Comparison of ENCODE assay signal across 9 cellular contexts in genomic region chr17:36849871-36850348, GRCh38.
DNase-seq lines count a peak whose midpoint lies in the region; ATAC-seq, FAIRE-seq and TF ChIP-seq lines count a peak whose summit lies in the region.
"Had no signal": no experiment of that assay in that cellular context is flagged by ENCODE, and none has a peak within 500 bp of the region (broad histone marks: within the 10 kb centered on the region; RNA-seq: fewer than 3 reads in every experiment).

No MANE protein-coding gene starts in this region.

- BruUV-seq in Panc1 (replicated peaks; lab: Mats Ljungman, UMichigan): no TSS peak

- TF ChIP-seq CTCF in Panc1 (IDR thresholded peaks at IDR 0.05) (no peak), pancreas (IDR thresholded peaks at IDR 0.05) (no peak)

- CTCF ChIA-PET in Panc1 (lab: Charles Lee): no interaction called here

- H3K9me3 ChIP-seq in Panc1 (ENCODE audit: control insufficient read depth, insufficient read depth, low read depth, low read length) (no peaks in the 10 kb centered on the region), pancreas (no peaks in the 10 kb centered on the region)

- H3K27me3 ChIP-seq in Panc1 (ENCODE audit: control insufficient read depth, insufficient read depth, low read length) (no peaks in the 10 kb centered on the region), pancreas (no peaks in the 10 kb centered on the region)

- DNase-seq in GM18507 (ENCODE audit: extremely low spot score, insufficient read length, low read depth): peak; percentile 30
- peak; percentile 5 for DNase-seq in Panc1 (ENCODE audit: low read depth, low spot score)
- DNase-seq in dedifferentiated amniotic fluid mesenchymal stem cell (ENCODE audit: extremely low spot score): peak; percentile 21
- DNase-seq in stimulated activated CD4-positive, alpha-beta T cell treated with anti-CD3 and anti-CD28 coated beads, Interleukin-2, amount 100 ng/mL, for 48 hours: peak; percentile 43 to 48
- no peak for DNase-seq in pancreas
- DNase-seq in left cardiac atrium: no peak
- DNase-seq: cortex of kidney had no signal

- H3K27ac ChIP-seq in Panc1 (ENCODE audit: low read length) (no peak overlapping the region), pancreas (no peak overlapping the region)

- H3K36me3 ChIP-seq in Panc1 (ENCODE audit: control insufficient read depth, insufficient read depth, low read length) (no peaks in the 10 kb centered on the region), pancreas (no peaks in the 10 kb centered on the region)

- POLR2A ChIA-PET in Panc1 (lab: Charles Lee): no interaction called here

- FAIRE-seq in GM18507 (lab: Jason Lieb, UNC) (no peak), pancreas (lab: Jason Lieb, UNC) (no peak)

- ATAC-seq in Panc1: peak; percentile 32; the same call in 1 of the 2 replicates
- no peak for ATAC-seq in pancreas
- ATAC-seq in GM21825 (IDR thresholded peaks at IDR 0.05; ENCODE audit: unreplicated experiment): no peak
- ATAC-seq in left cardiac atrium: no peak
- no peak for ATAC-seq in GM21619 (IDR thresholded peaks at IDR 0.05; ENCODE audit: unreplicated experiment)

- WGBS in pancreas, 2 donors: 60 to 63% methylated on average over 9 of the region's 9 CpGs

- in situ Hi-C loops in Panc1 (cut with HindIII; ENCODE audit: low pct_unique_long_range_greater_than_20kb, low sequenced_read_pairs): no loop called here

- intact Hi-C loops in Panc1 (cut with micrococcal nuclease; ENCODE audit: unreplicated experiment): no loop called here
- intact Hi-C loops in pancreas (cut with DNase I): no loop called here
- intact Hi-C loops in left cardiac atrium (cut with DNase I): loop anchor here in 1 of 2 donors (10.0 kb wide), 1 partner anchor 65 kb away; no protein-coding TSS in a partner anchor

- H3K4me1 ChIP-seq in Panc1 (ENCODE audit: control insufficient read depth, insufficient read depth, low read length) (peaks cover 11% of the 10 kb centered on the region; the same call in 1 of the 2 replicates), pancreas (no peaks in the 10 kb centered on the region)

- H3K4me3 ChIP-seq in Panc1 (ENCODE audit: low read depth in 2 of 2, low read length in 2 of 2): no peak overlapping the region
- H3K4me3 ChIP-seq in pancreas: no peak overlapping the region

Comparison
In these comparisons a context has a peak if more than half of its experiments do, and no peak if none do; other contexts are left out.
1. DNase-seq: peak in GM18507 (single experiment), Panc1 (single experiment), dedifferentiated amniotic fluid mesenchymal stem cell (single experiment) and stimulated activated CD4-positive, alpha-beta T cell treated with anti-CD3 and anti-CD28 coated beads, Interleukin-2, amount 100 ng/mL, for 48 hours (2 of 2); none in pancreas (0 of 6) and left cardiac atrium (single experiment).